In genomic region chr2:238702276-238702675, GRCh38 we compare ENCODE assay signal across 20 cellular contexts.
"Had no signal": no experiment of that assay in that cellular context is flagged by ENCODE, and none has a peak within 500 bp of the region (broad histone marks: within the 10 kb centered on the region; RNA-seq: fewer than 3 reads in every experiment).

No MANE protein-coding gene starts in this region.

- H3K36me3 ChIP-seq: heart left ventricle, pancreas, right lobe of liver, thoracic aorta, transverse colon had no signal

- H3K27me3 ChIP-seq: heart left ventricle, pancreas, right lobe of liver had no signal

- H3K4me3 Mint-ChIP-seq: dendritic cell treated with granulocyte-macrophage colony-stimulating factor and Interleukin-4, amounts not matched to agents 40 ng/mL and 50 ng/mL, for 4 days; naive thymus-derived CD8-positive, alpha-beta T cell; neural crest cell; stimulated activated naive B cell treated with anti-CD40 and anti-IgM and Interleukin-4, amounts not matched to agents 10 μg/mL and 1 μg/mL and 100 μg/mL, for 72 hours; stimulated activated naive CD8-positive, alpha-beta T cell treated with anti-CD3 and anti-CD28 coated beads, Interleukin-15, amount 100 ng/mL, for 72 hours had no signal

- H3K27me3 Mint-ChIP-seq: dendritic cell treated with granulocyte-macrophage colony-stimulating factor and Interleukin-4, amounts not matched to agents 40 ng/mL and 50 ng/mL, for 4 days; stimulated activated naive CD8-positive, alpha-beta T cell treated with anti-CD3 and anti-CD28 coated beads, Interleukin-15, amount 100 ng/mL, for 72 hours had no signal

- H3K4me1 Mint-ChIP-seq: neural crest cell; stimulated activated naive B cell treated with anti-CD40 and anti-IgM and Interleukin-4, amounts not matched to agents 10 μg/mL and 1 μg/mL and 100 μg/mL, for 72 hours had no signal

- H3K27ac Mint-ChIP-seq: dendritic cell treated with granulocyte-macrophage colony-stimulating factor and Interleukin-4, amounts not matched to agents 40 ng/mL and 50 ng/mL, for 4 days; progenitor cell of endocrine pancreas; stimulated activated naive B cell treated with anti-CD40 and anti-IgM and Interleukin-4, amounts not matched to agents 10 μg/mL and 1 μg/mL and 100 μg/mL, for 72 hours had no signal

- H3K36me3 Mint-ChIP-seq: naive thymus-derived CD8-positive, alpha-beta T cell; stimulated activated naive B cell treated with anti-CD40 and anti-IgM and Interleukin-4, amounts not matched to agents 10 μg/mL and 1 μg/mL and 100 μg/mL, for 72 hours had no signal

- DNase-seq: foreskin melanocyte; hippocampal formation; kidney glomerular epithelial cell; mammary epithelial cell; mucosa of descending colon; naive thymus-derived CD8-positive, alpha-beta T cell; occipital lobe; pancreas; stimulated activated CD4-positive, alpha-beta T cell treated with anti-CD3 and anti-CD28 coated beads, Interleukin-2, amount 100 ng/mL, for 24 hours; stimulated activated CD4-positive, alpha-beta T cell treated with anti-CD3 and anti-CD28 coated beads, Interleukin-4, amount 100 ng/mL, for 4 hours; stimulated activated naive B cell treated with anti-CD40 and anti-IgM and Interleukin-4, amounts not matched to agents 10 μg/mL and 1 μg/mL and 100 μg/mL, for 72 hours; stimulated activated naive CD8-positive, alpha-beta T cell treated with anti-CD3 and anti-CD28 coated beads, Interleukin-15, amount 100 ng/mL, for 72 hours; transverse colon had no signal

- H3K9me3 Mint-ChIP-seq: dendritic cell treated with granulocyte-macrophage colony-stimulating factor and Interleukin-4, amounts not matched to agents 40 ng/mL and 50 ng/mL, for 4 days; naive thymus-derived CD8-positive, alpha-beta T cell; stimulated activated naive B cell treated with anti-CD40 and anti-IgM and Interleukin-4, amounts not matched to agents 10 μg/mL and 1 μg/mL and 100 μg/mL, for 72 hours; stimulated activated naive CD8-positive, alpha-beta T cell treated with anti-CD3 and anti-CD28 coated beads, Interleukin-15, amount 100 ng/mL, for 72 hours had no signal

- H3K9me3 ChIP-seq: heart left ventricle, mucosa of descending colon, pancreas, right lobe of liver, thoracic aorta, transverse colon had no signal

- H3K27ac ChIP-seq: heart left ventricle, pancreas, right lobe of liver, skin epidermis, thoracic aorta had no signal

- ATAC-seq: mucosa of descending colon; naive thymus-derived CD8-positive, alpha-beta T cell; pancreas; right lobe of liver; stimulated activated naive CD8-positive, alpha-beta T cell treated with anti-CD3 and anti-CD28 coated beads, Interleukin-15, amount 100 ng/mL, for 72 hours had no signal

- H3K4me1 ChIP-seq: pancreas, right lobe of liver, transverse colon had no signal

- H3K4me3 ChIP-seq: heart left ventricle, mucosa of descending colon, pancreas, right lobe of liver, skin epidermis, thoracic aorta, transverse colon had no signal
